Comparison of ENCODE assay signal across 17 cellular contexts in the genomic region with DNA sequence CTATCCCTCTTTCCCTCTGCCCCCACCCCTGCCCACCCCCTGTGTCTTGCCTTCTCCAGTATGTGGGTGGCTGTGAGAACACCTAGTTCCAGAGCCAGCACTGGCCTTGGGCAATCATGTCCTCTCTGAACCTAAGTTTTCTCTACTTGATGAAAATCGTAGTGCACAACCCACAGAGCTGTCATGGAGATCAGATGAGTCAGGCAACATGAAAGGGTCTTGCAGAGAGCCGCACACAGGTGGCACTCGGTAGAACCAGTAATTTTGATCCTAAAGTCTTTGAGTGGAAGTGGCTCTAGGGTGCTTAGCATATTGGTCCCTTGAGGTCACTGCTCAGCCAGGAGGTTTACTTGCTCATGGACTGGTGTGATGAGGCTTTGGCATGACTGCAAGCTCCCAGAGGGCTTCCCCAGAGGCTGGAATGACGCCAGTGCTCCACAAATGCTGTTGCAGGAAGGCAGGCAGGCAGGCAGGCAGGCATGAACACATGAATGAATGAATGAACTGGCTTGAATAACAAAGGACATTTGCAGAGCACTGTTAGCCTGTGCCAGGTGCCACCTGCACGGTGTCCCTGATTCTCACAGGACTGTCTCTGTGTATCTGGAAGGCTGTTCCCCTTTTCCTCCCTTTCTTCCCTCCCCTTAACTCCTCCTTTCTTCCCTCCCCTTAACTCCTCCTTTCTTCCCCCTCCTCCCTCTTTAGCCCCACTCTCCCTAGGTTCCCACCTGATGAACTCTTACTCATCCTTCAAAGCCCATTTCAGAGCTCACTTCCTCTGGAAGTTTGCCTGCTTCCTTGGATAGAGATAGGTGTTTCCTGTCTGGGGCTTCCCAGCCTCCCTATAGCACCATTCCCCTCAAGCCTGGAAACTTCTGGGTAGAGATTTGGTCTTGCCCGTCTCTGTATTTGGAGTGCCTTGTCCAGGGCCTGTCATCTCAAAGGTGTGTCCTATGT. TPM values are rescaled to one million over a fixed set of nuclear protein-coding genes. Genes with fewer than 3 reads are reported as not detected.
DNase-seq lines count a peak whose midpoint lies in the region; ATAC-seq and TF ChIP-seq lines count a peak whose summit lies in the region.
"Had no signal": no experiment of that assay in that cellular context is flagged by ENCODE, and none has a peak within 500 bp of the region (broad histone marks: within the 10 kb centered on the region; RNA-seq: fewer than 3 reads in every experiment).

No MANE protein-coding gene starts in this region.

- TF ChIP-seq CTCF in SK-N-SH (IDR thresholded peaks at IDR 0.05) (no peak), PC-3 (conservative IDR thresholded peaks at IDR 0.05; ENCODE audit: low read depth, low read length) (no peak), endothelial cell (IDR thresholded peaks at IDR 0.05; ENCODE audit: unreplicated experiment) (no peak), spleen (IDR thresholded peaks at IDR 0.05 in 8 of 11, conservative IDR thresholded peaks at IDR 0.05 in 3 of 11) (no peak)

- intact Hi-C loops in PC-3 (cut with micrococcal nuclease): no loop called here
- intact Hi-C loops in spleen (cut with DNase I; ENCODE audit: low total_unique reads): no loop called here

- no peak for TF ChIP-seq RAD21 in SK-N-SH (IDR thresholded peaks at IDR 0.05; ENCODE audit: low read length)

- H3K36me3 Mint-ChIP-seq in endothelial cell (ENCODE audit: low read depth, unreplicated experiment): peaks cover 5% of the 10 kb centered on the region
- H3K36me3 Mint-ChIP-seq in naive thymus-derived CD8-positive, alpha-beta T cell: peaks cover 0 to 15% (median 0%) of the 10 kb centered on the region in 3 donors
- H3K36me3 Mint-ChIP-seq: CD14-positive monocyte; CD8-positive, alpha-beta memory T cell had no signal

- no peak overlapping the region for H3K4me3 Mint-ChIP-seq in endothelial cell (ENCODE audit: unreplicated experiment)
- H3K4me3 Mint-ChIP-seq in naive thymus-derived CD8-positive, alpha-beta T cell: no peak overlapping the region
- H3K4me3 Mint-ChIP-seq: CD14-positive monocyte; CD8-positive, alpha-beta memory T cell; H9; HFFc6; IgD-negative memory B cell had no signal

- H3F3A ChIP-seq in SK-N-SH (replicated peaks; ENCODE audit: insufficient read depth) (no peaks in the 10 kb centered on the region), PC-3 (ENCODE audit: low read length, unreplicated experiment) (no peaks in the 10 kb centered on the region)

- H3K4me3 ChIP-seq in SK-N-SH (ENCODE audit: low read depth in 2 of 2, low read length in 1 of 2) (no peak overlapping the region), PC-3 (ENCODE audit: low read length) (no peak overlapping the region), spleen (no peak overlapping the region)

- DNase-seq in SK-N-SH (no peak), PC-3 (peak; percentile 3), endothelial cell (ENCODE audit: low spot score) (no peak), spleen (peak; percentile 51), NCI-H1092 (lab: John Stamatoyannopoulos, UW) (no peak)
- no peak for DNase-seq in naive thymus-derived CD8-positive, alpha-beta T cell
- DNase-seq: Caco-2; CD8-positive, alpha-beta memory T cell; GF-D8; GOT3; H9; HFFc6 had no signal

- no peaks in the 10 kb centered on the region for H3K9me3 Mint-ChIP-seq in endothelial cell (ENCODE audit: unreplicated experiment)
- peaks cover 0 to 15% (median 0%) of the 10 kb centered on the region in 9 donors for H3K9me3 Mint-ChIP-seq in naive thymus-derived CD8-positive, alpha-beta T cell
- H3K9me3 Mint-ChIP-seq: HFFc6 had no signal

- H3K27me3 ChIP-seq in SK-N-SH (ENCODE audit: insufficient read depth): no peaks in the 10 kb centered on the region
- no peaks in the 10 kb centered on the region for H3K27me3 ChIP-seq in PC-3 (ENCODE audit: low read length)
- peaks cover 0 to 38% (median 0%) of the 10 kb centered on the region in 7 donors for H3K27me3 ChIP-seq in spleen (replicated peaks in 1 of 7)

- 39% methylated on average over 5 of the region's 6 CpGs for WGBS in SK-N-SH (ENCODE audit: low lambda C conversion rate)
- WGBS in spleen, 5 donors: 70 to 87% (median 83%) methylated on average over 6 of the region's 6 CpGs

- TF ChIP-seq EP300 in SK-N-SH (IDR thresholded peaks at IDR 0.05; ENCODE audit: borderline replicate concordance in 1 of 2, low read depth in 1 of 2, low read length in 1 of 2): no peak

- H3K27ac ChIP-seq in SK-N-SH (ENCODE audit: low read depth in 2 of 2, low read length in 1 of 2) (no peak overlapping the region), PC-3 (ENCODE audit: low read length) (no peak overlapping the region), spleen (no peak overlapping the region)
- H3K27ac ChIP-seq: 22Rv1 had no signal

- no peaks in the 10 kb centered on the region for H4K20me1 ChIP-seq in SK-N-SH (ENCODE audit: insufficient read depth)
- H4K20me1 ChIP-seq in PC-3 (ENCODE audit: low read length): no peaks in the 10 kb centered on the region

- ATAC-seq in SK-N-SH treated with all-trans-retinoic acid at 6 μM for 48 hours (no peak), PC-3 (no peak), GM18909 (IDR thresholded peaks at IDR 0.05; ENCODE audit: poor library complexity, unreplicated experiment) (no peak)
- no peak for ATAC-seq in naive thymus-derived CD8-positive, alpha-beta T cell

- H3K9me3 ChIP-seq in SK-N-SH (no peaks in the 10 kb centered on the region), PC-3 (ENCODE audit: low read length) (no peaks in the 10 kb centered on the region), spleen (peaks cover 0 to 5% (median 0%) of the 10 kb centered on the region in 8 donors)
- H3K9me3 ChIP-seq: Caco-2 had no signal

- TF ChIP-seq POLR2A in spleen (IDR thresholded peaks at IDR 0.05): no peak

- H3K4me1 ChIP-seq in SK-N-SH (ENCODE audit: control insufficient read depth in 1 of 2, insufficient read depth in 2 of 2, low read depth in 1 of 2, low read length in 1 of 2) (no peaks in the 10 kb centered on the region), PC-3 (ENCODE audit: insufficient read depth, low read length) (no peaks in the 10 kb centered on the region), spleen (no peaks in the 10 kb centered on the region)
- H3K4me1 ChIP-seq: Caco-2 had no signal

- H3K27me3 Mint-ChIP-seq in endothelial cell (ENCODE audit: unreplicated experiment): peaks cover 3% of the 10 kb centered on the region
- peaks cover 12 to 40% (median 31%) of the 10 kb centered on the region in 5 donors for H3K27me3 Mint-ChIP-seq in naive thymus-derived CD8-positive, alpha-beta T cell

- H3K27ac Mint-ChIP-seq in endothelial cell (ENCODE audit: unreplicated experiment): peak overlapping the region; percentile 36
- H3K27ac Mint-ChIP-seq in naive thymus-derived CD8-positive, alpha-beta T cell: peak overlapping the region in 1 of 10 donors; percentile 65
- H3K27ac Mint-ChIP-seq: CD14-positive monocyte, H9, HFFc6, IgD-negative memory B cell had no signal

- peaks cover 25% of the 10 kb centered on the region for H3K4me1 Mint-ChIP-seq in endothelial cell (ENCODE audit: unreplicated experiment)
- H3K4me1 Mint-ChIP-seq in naive thymus-derived CD8-positive, alpha-beta T cell: no peaks in the 10 kb centered on the region
- H3K4me1 Mint-ChIP-seq: CD14-positive monocyte; CD8-positive, alpha-beta memory T cell; IgD-negative memory B cell had no signal

- H3K79me2 ChIP-seq in SK-N-SH (ENCODE audit: insufficient read depth): no peaks in the 10 kb centered on the region
- H3K79me2 ChIP-seq in PC-3 (ENCODE audit: low read length): no peaks in the 10 kb centered on the region

- no TSS peak for BruUV-seq in PC-3 (replicated peaks; lab: Mats Ljungman, UMichigan)

- H3K9me2 ChIP-seq in SK-N-SH: no peaks in the 10 kb centered on the region
- H3K9me2 ChIP-seq in PC-3 (replicated peaks; ENCODE audit: low read length): no peaks in the 10 kb centered on the region

- H3K36me3 ChIP-seq in SK-N-SH (replicated peaks in 1 of 2; ENCODE audit: control insufficient read depth in 1 of 2, insufficient read depth in 2 of 2, low read length in 1 of 2): no peaks in the 10 kb centered on the region
- H3K36me3 ChIP-seq in PC-3 (ENCODE audit: low read depth, low read length): no peaks in the 10 kb centered on the region
- H3K36me3 ChIP-seq in spleen: no peaks in the 10 kb centered on the region

- POLR2A ChIA-PET in SK-N-SH (lab: Yijun Ruan, JAX): no interaction called here
- POLR2A ChIA-PET in PC-3 (lab: Charles Lee; ENCODE audit: unreplicated experiment): no interaction called here
- POLR2A ChIA-PET in naive thymus-derived CD8-positive, alpha-beta T cell (lab: Charles Lee): no interaction called here

- H2AFZ ChIP-seq in SK-N-SH (ENCODE audit: low read depth) (no peak overlapping the region), PC-3 (ENCODE audit: low read length) (no peak overlapping the region)

- H3K4me2 ChIP-seq in SK-N-SH: no peak overlapping the region
- no peak overlapping the region for H3K4me2 ChIP-seq in PC-3 (ENCODE audit: low read length)

- CTCF ChIA-PET in SK-N-SH (lab: Yijun Ruan, JAX): no interaction called here
- CTCF ChIA-PET in PC-3 (lab: Charles Lee): no interaction called here

- H3K9ac ChIP-seq in SK-N-SH (no peak overlapping the region), PC-3 (ENCODE audit: low read length) (no peak overlapping the region)

TF ChIP-seq in SK-N-SH treated with all-trans-retinoic acid at 6 μM for 48 hours, 23 proteins besides CTCF, POLR2A, EP300 and RAD21:
- TF ChIP-seq ZFP3 (CRISPR knock-in tag; IDR thresholded peaks at IDR 0.05) (peak; percentile 70; the same call in 1 of the 2 replicates), ARNTL (CRISPR knock-in tag; IDR thresholded peaks at IDR 0.05; ENCODE audit: borderline replicate concordance, low read depth) (no peak), OSR1 (CRISPR knock-in tag; IDR thresholded peaks at IDR 0.05) (no peak)

TF ChIP-seq in SK-N-SH, 30 proteins besides CTCF, POLR2A, EP300 and RAD21 (continues in another document):
- TF ChIP-seq YY1 (IDR thresholded peaks at IDR 0.05; ENCODE audit: low read depth) (no peak), FOXJ3 (CRISPR knock-in tag; IDR thresholded peaks at IDR 0.05) (no peak)
- TF ChIP-seq, protein P1, sequence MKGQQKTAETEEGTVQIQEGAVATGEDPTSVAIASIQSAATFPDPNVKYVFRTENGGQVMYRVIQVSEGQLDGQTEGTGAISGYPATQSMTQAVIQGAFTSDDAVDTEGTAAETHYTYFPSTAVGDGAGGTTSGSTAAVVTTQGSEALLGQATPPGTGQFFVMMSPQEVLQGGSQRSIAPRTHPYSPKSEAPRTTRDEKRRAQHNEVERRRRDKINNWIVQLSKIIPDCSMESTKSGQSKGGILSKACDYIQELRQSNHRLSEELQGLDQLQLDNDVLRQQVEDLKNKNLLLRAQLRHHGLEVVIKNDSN (IDR thresholded peaks at IDR 0.05; ENCODE audit: borderline replicate concordance, low read depth): no peak

RNA-seq across cellular contexts. Expression of a gene that starts 27.2 kb away (rescaled TPM):
- polyA plus RNA-seq in SK-N-SH (2012; rRNA removed) (51.5 and 69.7 TPM in 2 replicates), spleen (10 to 100 TPM in 1 of 3 donors, 1 to 10 TPM in 2; 6.7 to 19.2 (median 7.0) TPM)
- polyA plus RNA-seq in SK-N-SH (2012; cell fraction: cytosol; rRNA removed): 41.0 and 63.0 TPM in 2 replicates
- 128 and 129 TPM in 2 replicates for polyA plus RNA-seq in SK-N-SH (2012; cell fraction: nucleus; rRNA removed)
- total RNA-seq in PC-3 (2014; rRNA removed) (78.9 and 97.2 TPM in 2 replicates), endothelial cell (ENCODE audit: unreplicated experiment) (145 TPM), spleen (10 to 100 TPM; 32.2 to 74.4 (median 52.0) TPM)
- total RNA-seq in naive thymus-derived CD8-positive, alpha-beta T cell: under 1 TPM; 0.33 to 0.99 TPM
- 1 to 10 TPM in 1 of 3 donors, under 1 TPM in 2; 0.05 to 3.1 (median 0.42) TPM for polyA plus RNA-seq in naive thymus-derived CD8-positive, alpha-beta T cell

Comparison
In these comparisons a context has a peak if more than half of its experiments do, and no peak if none do; other contexts are left out.
1. DNase-seq: peak in PC-3 (single experiment) and spleen (single experiment); none in SK-N-SH (single experiment), endothelial cell (single experiment), naive thymus-derived CD8-positive, alpha-beta T cell (0 of 10) and NCI-H1092 (single experiment).
2. RNA of a gene that starts 27.2 kb away (total RNA-seq): 145 TPM in endothelial cell (single experiment), 78.9 to 97.2 TPM in PC-3 and 32.2 to 74.4 TPM in spleen; 0.33 to 0.99 TPM in naive thymus-derived CD8-positive, alpha-beta T cell; every median in the first group is over 10 times any median in the second.